Comparison of ENCODE assay signal across 1 cellular context in genomic region chr6:27651371-27651732, GRCh38.
A peak's percentile ranks its signal among the peaks of the same experiment; 100 is the strongest.
TF ChIP-seq lines count a peak whose summit lies in the region.

No MANE protein-coding gene starts in this region.

TF ChIP-seq in HEK293, 187 proteins besides CTCF, POLR2A, EP300 and RAD21 (continued from another document):
- TF ChIP-seq, protein P1, sequence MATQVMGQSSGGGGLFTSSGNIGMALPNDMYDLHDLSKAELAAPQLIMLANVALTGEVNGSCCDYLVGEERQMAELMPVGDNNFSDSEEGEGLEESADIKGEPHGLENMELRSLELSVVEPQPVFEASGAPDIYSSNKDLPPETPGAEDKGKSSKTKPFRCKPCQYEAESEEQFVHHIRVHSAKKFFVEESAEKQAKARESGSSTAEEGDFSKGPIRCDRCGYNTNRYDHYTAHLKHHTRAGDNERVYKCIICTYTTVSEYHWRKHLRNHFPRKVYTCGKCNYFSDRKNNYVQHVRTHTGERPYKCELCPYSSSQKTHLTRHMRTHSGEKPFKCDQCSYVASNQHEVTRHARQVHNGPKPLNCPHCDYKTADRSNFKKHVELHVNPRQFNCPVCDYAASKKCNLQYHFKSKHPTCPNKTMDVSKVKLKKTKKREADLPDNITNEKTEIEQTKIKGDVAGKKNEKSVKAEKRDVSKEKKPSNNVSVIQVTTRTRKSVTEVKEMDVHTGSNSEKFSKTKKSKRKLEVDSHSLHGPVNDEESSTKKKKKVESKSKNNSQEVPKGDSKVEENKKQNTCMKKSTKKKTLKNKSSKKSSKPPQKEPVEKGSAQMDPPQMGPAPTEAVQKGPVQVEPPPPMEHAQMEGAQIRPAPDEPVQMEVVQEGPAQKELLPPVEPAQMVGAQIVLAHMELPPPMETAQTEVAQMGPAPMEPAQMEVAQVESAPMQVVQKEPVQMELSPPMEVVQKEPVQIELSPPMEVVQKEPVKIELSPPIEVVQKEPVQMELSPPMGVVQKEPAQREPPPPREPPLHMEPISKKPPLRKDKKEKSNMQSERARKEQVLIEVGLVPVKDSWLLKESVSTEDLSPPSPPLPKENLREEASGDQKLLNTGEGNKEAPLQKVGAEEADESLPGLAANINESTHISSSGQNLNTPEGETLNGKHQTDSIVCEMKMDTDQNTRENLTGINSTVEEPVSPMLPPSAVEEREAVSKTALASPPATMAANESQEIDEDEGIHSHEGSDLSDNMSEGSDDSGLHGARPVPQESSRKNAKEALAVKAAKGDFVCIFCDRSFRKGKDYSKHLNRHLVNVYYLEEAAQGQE (tag by site-specific recombination; IDR thresholded peaks at IDR 0.05), result peak; percentile 81
- peak; percentile 92 for TF ChIP-seq ZBTB17 (tag by site-specific recombination; IDR thresholded peaks at IDR 0.05)
- TF ChIP-seq, protein P2, sequence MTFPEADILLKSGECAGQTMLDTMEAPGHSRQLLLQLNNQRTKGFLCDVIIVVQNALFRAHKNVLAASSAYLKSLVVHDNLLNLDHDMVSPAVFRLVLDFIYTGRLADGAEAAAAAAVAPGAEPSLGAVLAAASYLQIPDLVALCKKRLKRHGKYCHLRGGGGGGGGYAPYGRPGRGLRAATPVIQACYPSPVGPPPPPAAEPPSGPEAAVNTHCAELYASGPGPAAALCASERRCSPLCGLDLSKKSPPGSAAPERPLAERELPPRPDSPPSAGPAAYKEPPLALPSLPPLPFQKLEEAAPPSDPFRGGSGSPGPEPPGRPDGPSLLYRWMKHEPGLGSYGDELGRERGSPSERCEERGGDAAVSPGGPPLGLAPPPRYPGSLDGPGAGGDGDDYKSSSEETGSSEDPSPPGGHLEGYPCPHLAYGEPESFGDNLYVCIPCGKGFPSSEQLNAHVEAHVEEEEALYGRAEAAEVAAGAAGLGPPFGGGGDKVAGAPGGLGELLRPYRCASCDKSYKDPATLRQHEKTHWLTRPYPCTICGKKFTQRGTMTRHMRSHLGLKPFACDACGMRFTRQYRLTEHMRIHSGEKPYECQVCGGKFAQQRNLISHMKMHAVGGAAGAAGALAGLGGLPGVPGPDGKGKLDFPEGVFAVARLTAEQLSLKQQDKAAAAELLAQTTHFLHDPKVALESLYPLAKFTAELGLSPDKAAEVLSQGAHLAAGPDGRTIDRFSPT (tag by site-specific recombination; IDR thresholded peaks at IDR 0.05), result no peak
- no peak for TF ChIP-seq SCRT2 (tag by site-specific recombination; IDR thresholded peaks at IDR 0.05)
- TF ChIP-seq ZNF670 (tag by site-specific recombination; IDR thresholded peaks at IDR 0.05; ENCODE audit: low read depth), result no peak
- TF ChIP-seq ZNF76 (tag by site-specific recombination; IDR thresholded peaks at IDR 0.05; ENCODE audit: borderline replicate concordance, low read depth), result peak; percentile 15
- TF ChIP-seq ZBTB8A (tag by site-specific recombination; IDR thresholded peaks at IDR 0.05), result no peak
- TF ChIP-seq ZNF843 (tag by site-specific recombination; IDR thresholded peaks at IDR 0.05), result peak; percentile 56
- peak; percentile 95 for TF ChIP-seq ZNF596 (tag by site-specific recombination; IDR thresholded peaks at IDR 0.05)
- TF ChIP-seq PBX3 (CRISPR knock-in tag; IDR thresholded peaks at IDR 0.05), result no peak
- no peak for TF ChIP-seq TCF7L2 (IDR thresholded peaks at IDR 0.05; ENCODE audit: borderline replicate concordance, low read depth, low read length)
- TF ChIP-seq, protein P3, sequence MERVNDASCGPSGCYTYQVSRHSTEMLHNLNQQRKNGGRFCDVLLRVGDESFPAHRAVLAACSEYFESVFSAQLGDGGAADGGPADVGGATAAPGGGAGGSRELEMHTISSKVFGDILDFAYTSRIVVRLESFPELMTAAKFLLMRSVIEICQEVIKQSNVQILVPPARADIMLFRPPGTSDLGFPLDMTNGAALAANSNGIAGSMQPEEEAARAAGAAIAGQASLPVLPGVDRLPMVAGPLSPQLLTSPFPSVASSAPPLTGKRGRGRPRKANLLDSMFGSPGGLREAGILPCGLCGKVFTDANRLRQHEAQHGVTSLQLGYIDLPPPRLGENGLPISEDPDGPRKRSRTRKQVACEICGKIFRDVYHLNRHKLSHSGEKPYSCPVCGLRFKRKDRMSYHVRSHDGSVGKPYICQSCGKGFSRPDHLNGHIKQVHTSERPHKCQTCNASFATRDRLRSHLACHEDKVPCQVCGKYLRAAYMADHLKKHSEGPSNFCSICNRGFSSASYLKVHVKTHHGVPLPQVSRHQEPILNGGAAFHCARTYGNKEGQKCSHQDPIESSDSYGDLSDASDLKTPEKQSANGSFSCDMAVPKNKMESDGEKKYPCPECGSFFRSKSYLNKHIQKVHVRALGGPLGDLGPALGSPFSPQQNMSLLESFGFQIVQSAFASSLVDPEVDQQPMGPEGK (tag by site-specific recombination; IDR thresholded peaks at IDR 0.05), result peak; percentile 88
- no peak for TF ChIP-seq ZNF37A (tag by site-specific recombination; IDR thresholded peaks at IDR 0.05)
- peak; percentile 83 for TF ChIP-seq ZFP69B (tag by site-specific recombination; IDR thresholded peaks at IDR 0.05)
- TF ChIP-seq KLF10 (tag by site-specific recombination; IDR thresholded peaks at IDR 0.05), result no peak
- TF ChIP-seq OVOL3 (tag by site-specific recombination; IDR thresholded peaks at IDR 0.05), result no peak; the same call in 1 of the 2 replicates
- TF ChIP-seq ZNF639 (tag by site-specific recombination; IDR thresholded peaks at IDR 0.05), result peak; percentile 61; the same call in 1 of the 2 replicates
- TF ChIP-seq ZSCAN16 (tag by site-specific recombination; IDR thresholded peaks at IDR 0.05), result 0 out of 2 replicates have a peak, but pooled peaks have one; percentile 38
- peak; percentile 97 for TF ChIP-seq EGR2 (tag by site-specific recombination; IDR thresholded peaks at IDR 0.05; ENCODE audit: low read depth)
- 0 out of 2 replicates have a peak, but pooled peaks have one; percentile 44 for TF ChIP-seq ZEB2 (tag by site-specific recombination; IDR thresholded peaks at IDR 0.05)
- TF ChIP-seq, protein P4, sequence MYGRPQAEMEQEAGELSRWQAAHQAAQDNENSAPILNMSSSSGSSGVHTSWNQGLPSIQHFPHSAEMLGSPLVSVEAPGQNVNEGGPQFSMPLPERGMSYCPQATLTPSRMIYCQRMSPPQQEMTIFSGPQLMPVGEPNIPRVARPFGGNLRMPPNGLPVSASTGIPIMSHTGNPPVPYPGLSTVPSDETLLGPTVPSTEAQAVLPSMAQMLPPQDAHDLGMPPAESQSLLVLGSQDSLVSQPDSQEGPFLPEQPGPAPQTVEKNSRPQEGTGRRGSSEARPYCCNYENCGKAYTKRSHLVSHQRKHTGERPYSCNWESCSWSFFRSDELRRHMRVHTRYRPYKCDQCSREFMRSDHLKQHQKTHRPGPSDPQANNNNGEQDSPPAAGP (tag by site-specific recombination; IDR thresholded peaks at IDR 0.05), result no peak
- TF ChIP-seq ZNF747 (tag by site-specific recombination; IDR thresholded peaks at IDR 0.05), result no peak
- no peak for TF ChIP-seq SCRT1 (tag by site-specific recombination; IDR thresholded peaks at IDR 0.05; ENCODE audit: borderline replicate concordance)
- TF ChIP-seq YY1 (tag by site-specific recombination; IDR thresholded peaks at IDR 0.05), result no peak
- TF ChIP-seq, protein P5, sequence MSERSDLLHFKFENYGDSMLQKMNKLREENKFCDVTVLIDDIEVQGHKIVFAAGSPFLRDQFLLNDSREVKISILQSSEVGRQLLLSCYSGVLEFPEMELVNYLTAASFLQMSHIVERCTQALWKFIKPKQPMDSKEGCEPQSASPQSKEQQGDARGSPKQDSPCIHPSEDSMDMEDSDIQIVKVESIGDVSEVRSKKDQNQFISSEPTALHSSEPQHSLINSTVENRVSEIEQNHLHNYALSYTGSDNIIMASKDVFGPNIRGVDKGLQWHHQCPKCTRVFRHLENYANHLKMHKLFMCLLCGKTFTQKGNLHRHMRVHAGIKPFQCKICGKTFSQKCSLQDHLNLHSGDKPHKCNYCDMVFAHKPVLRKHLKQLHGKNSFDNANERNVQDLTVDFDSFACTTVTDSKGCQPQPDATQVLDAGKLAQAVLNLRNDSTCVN (tag by site-specific recombination; optimal IDR thresholded peaks at IDR 0.05), result no peak
- TF ChIP-seq ZNF561 (tag by site-specific recombination; IDR thresholded peaks at IDR 0.05; ENCODE audit: borderline replicate concordance), result no peak
- peak; percentile 60 for TF ChIP-seq ZNF335 (tag by site-specific recombination; conservative IDR thresholded peaks at IDR 0.05)
- TF ChIP-seq HOXD13 (CRISPR knock-in tag; IDR thresholded peaks at IDR 0.05; ENCODE audit: borderline replicate concordance), result no peak
- TF ChIP-seq ZNF2 (tag by site-specific recombination; IDR thresholded peaks at IDR 0.05), result peak; percentile 87
